ENCODE assay signal across 8 cellular contexts in genomic region chr22:25403752-25404471, GRCh38.
A peak's percentile ranks its signal among the peaks of the same experiment; 100 is the strongest.
DNase-seq lines count a peak whose midpoint lies in the region; ATAC-seq and TF ChIP-seq lines count a peak whose summit lies in the region.

No MANE protein-coding gene starts in this region.

- no peaks in the 10 kb centered on the region for H3K9me3 Mint-ChIP-seq in nephron

- H3K27me3 Mint-ChIP-seq in nephron (ENCODE audit: low read depth): no peaks in the 10 kb centered on the region

- no peaks in the 10 kb centered on the region for H3K9me3 ChIP-seq in BLaER1
- H3K9me3 ChIP-seq in HAP-1: no peaks in the 10 kb centered on the region
- no peaks in the 10 kb centered on the region for H3K9me3 ChIP-seq in SK-N-SH
- no peaks in the 10 kb centered on the region for H3K9me3 ChIP-seq in esophagus (ENCODE audit: control insufficient read depth in 2 of 2, insufficient read depth in 1 of 2, low read depth in 1 of 2, low read length in 1 of 2)

- peak overlapping the region; percentile 96 for H3K9ac ChIP-seq in BLaER1
- H3K9ac ChIP-seq in SK-N-SH: peak overlapping the region; percentile 18; the same call in 1 of the 2 replicates

- H3K9me2 ChIP-seq in SK-N-SH: no peaks in the 10 kb centered on the region

- H3K4me1 ChIP-seq in BLaER1 (peaks cover 72% of the 10 kb centered on the region), HAP-1 (peaks cover 4% of the 10 kb centered on the region), SK-N-SH (ENCODE audit: control insufficient read depth in 1 of 2, insufficient read depth in 2 of 2, low read depth in 1 of 2, low read length in 1 of 2) (peaks cover 5 to 31% of the 10 kb centered on the region in 2 experiments; a peak in 1 of 4 replicates), esophagus (ENCODE audit: control insufficient read depth in 2 of 2, insufficient read depth in 2 of 2, low read length in 1 of 2) (peaks cover 12 to 23% of the 10 kb centered on the region in 2 donors)

- H4K20me1 ChIP-seq in BLaER1: peaks cover 57% of the 10 kb centered on the region
- peaks cover 9% of the 10 kb centered on the region; the same call in 1 of the 2 replicates for H4K20me1 ChIP-seq in SK-N-SH (ENCODE audit: insufficient read depth)

- no peak overlapping the region for H2AFZ ChIP-seq in SK-N-SH (ENCODE audit: low read depth)

- CTCF ChIA-PET in SK-N-SH (lab: Yijun Ruan, JAX): interaction anchor here (0.9 to 1.4 kb wide), 4 partner anchors 9 to 42 kb away, joined by 3 to 5 read pairs (median 3); no protein-coding TSS in a partner anchor

- H3K4me1 Mint-ChIP-seq in nephron: peaks cover 48% of the 10 kb centered on the region

- H3K4me2 ChIP-seq in BLaER1 (peak overlapping the region; percentile 98), SK-N-SH (peak overlapping the region; percentile 79)

- peak overlapping the region; percentile 90 to 97 (median 96) for H3K4me3 Mint-ChIP-seq in nephron

- ATAC-seq in GM21390 (IDR thresholded peaks at IDR 0.05; ENCODE audit: unreplicated experiment) (no peak), GM18861 (IDR thresholded peaks at IDR 0.05; ENCODE audit: unreplicated experiment) (no peak)

- no peak for TF ChIP-seq RAD21 in SK-N-SH (IDR thresholded peaks at IDR 0.05; ENCODE audit: low read length)

- DNase-seq in HAP-1 (ENCODE audit: low spot score in 2 of 2): peak in 1 of 2 experiments; percentile 51
- DNase-seq in SK-N-SH: peak; percentile 49
- DNase-seq in NCI-H1436 (lab: John Stamatoyannopoulos, UW): no peak

- H3K79me2 ChIP-seq in SK-N-SH (ENCODE audit: insufficient read depth): peaks cover 14% of the 10 kb centered on the region

- H3K27me3 ChIP-seq in BLaER1 (no peaks in the 10 kb centered on the region), HAP-1 (ENCODE audit: low read depth) (no peaks in the 10 kb centered on the region), SK-N-SH (ENCODE audit: insufficient read depth) (no peaks in the 10 kb centered on the region), esophagus (ENCODE audit: control insufficient read depth in 1 of 2, insufficient read depth in 2 of 2, low read length in 2 of 2) (no peaks in the 10 kb centered on the region)

- TF ChIP-seq EP300 in SK-N-SH (IDR thresholded peaks at IDR 0.05; ENCODE audit: borderline replicate concordance in 1 of 2, low read depth in 1 of 2, low read length in 1 of 2): 0 out of 4 replicates have a peak, but pooled peaks of 1 of the 2 experiments have one; percentile 11

- peak overlapping the region; percentile 91 to 98 (median 97) for H3K27ac Mint-ChIP-seq in nephron

- peak overlapping the region; percentile 100 for H3K4me3 ChIP-seq in BLaER1
- H3K4me3 ChIP-seq in HAP-1: peak overlapping the region; percentile 41
- H3K4me3 ChIP-seq in SK-N-SH (ENCODE audit: low read depth in 2 of 2, low read length in 1 of 2): peak overlapping the region; percentile 59 to 61
- peak overlapping the region; percentile 82 to 86 for H3K4me3 ChIP-seq in esophagus (ENCODE audit: low read depth in 1 of 2, low read length in 2 of 2)

- H3K36me3 ChIP-seq in BLaER1 (no peaks in the 10 kb centered on the region), HAP-1 (replicated peaks) (no peaks in the 10 kb centered on the region), SK-N-SH (replicated peaks in 1 of 2; ENCODE audit: control insufficient read depth in 1 of 2, insufficient read depth in 2 of 2, low read length in 1 of 2) (no peaks in the 10 kb centered on the region), esophagus (ENCODE audit: control insufficient read depth in 2 of 2, insufficient read depth in 2 of 2, low read length in 1 of 2) (no peaks in the 10 kb centered on the region)

- POLR2A ChIA-PET in SK-N-SH (lab: Yijun Ruan, JAX): no interaction called here

- WGBS in SK-N-SH (ENCODE audit: low lambda C conversion rate): 20% methylated on average over 8 of the region's 17 CpGs
- WGBS in esophagus, 2 donors: 13 to 18% methylated on average over 17 of the region's 17 CpGs

- H3F3A ChIP-seq in SK-N-SH (replicated peaks; ENCODE audit: insufficient read depth): no peaks in the 10 kb centered on the region

- TF ChIP-seq CTCF in SK-N-SH (IDR thresholded peaks at IDR 0.05): no peak
- no peak for TF ChIP-seq CTCF in nephron (IDR thresholded peaks at IDR 0.05; ENCODE audit: unreplicated experiment in 3 of 3)

- H3K27ac ChIP-seq in BLaER1 (peak overlapping the region; percentile 93), SK-N-SH (ENCODE audit: low read depth in 2 of 2, low read length in 1 of 2) (peak overlapping the region; percentile 24 to 64; a peak in 3 of 4 replicates), esophagus (ENCODE audit: low read depth in 2 of 2, low read length in 1 of 2) (peak overlapping the region; percentile 85 to 93)

- in situ Hi-C loops in HAP-1 (cut with MboI; ENCODE audit: low sequenced_read_pairs): no loop called here

- H3K36me3 Mint-ChIP-seq in nephron (ENCODE audit: low read depth): no peaks in the 10 kb centered on the region

TF ChIP-seq in SK-N-SH, 30 proteins besides CTCF, POLR2A, EP300 and RAD21:
- TF ChIP-seq MXI1 (IDR thresholded peaks at IDR 0.05; ENCODE audit: low read depth, low read length) (peak; percentile 63; the same call in 1 of the 2 replicates), PBX3 (IDR thresholded peaks at IDR 0.05) (no peak), FOXJ3 (CRISPR knock-in tag; IDR thresholded peaks at IDR 0.05) (no peak), ZBTB33 (IDR thresholded peaks at IDR 0.05; ENCODE audit: borderline replicate concordance, low read depth) (no peak), NFIC (IDR thresholded peaks at IDR 0.05; ENCODE audit: borderline replicate concordance) (no peak)

Comparison
In these comparisons a context has a peak if more than half of its experiments do, and no peak if none do; other contexts are left out.
1. H3K4me3 ChIP-seq: peak in every context shown above with its lines; median percentile 100 in BLaER1; 84 in esophagus; 60 in SK-N-SH; 41 in HAP-1.